16 cellular contexts compared by ENCODE assay signal in the genomic region with DNA sequence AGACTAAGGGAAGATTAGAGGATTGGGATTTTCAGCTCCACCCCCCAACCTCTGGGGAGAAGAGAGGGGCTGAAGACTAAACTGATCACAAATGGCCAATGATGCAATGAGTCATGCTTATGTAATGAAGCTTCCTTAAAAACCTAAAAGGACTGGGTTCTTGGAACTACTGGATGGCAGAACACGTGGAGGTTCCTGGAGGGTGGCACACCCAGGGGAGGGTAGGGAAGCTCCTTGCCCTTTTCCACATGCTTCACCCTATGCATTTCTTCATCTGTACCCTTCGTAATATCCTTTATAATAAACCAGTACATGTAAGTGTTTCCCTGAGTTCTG. TPM values are rescaled to one million over a fixed set of nuclear protein-coding genes. Genes with fewer than 3 reads are reported as not detected.
DNase-seq lines count a peak whose midpoint lies in the region; ATAC-seq and TF ChIP-seq lines count a peak whose summit lies in the region.
"Had no signal": no experiment of that assay in that cellular context is flagged by ENCODE, and none has a peak within 500 bp of the region (broad histone marks: within the 10 kb centered on the region; RNA-seq: fewer than 3 reads in every experiment).

No MANE protein-coding gene starts in this region.

- H2BK5ac ChIP-seq in neuronal stem cell (ENCODE audit: low read length) = no peak overlapping the region

- H4K91ac ChIP-seq in neuronal stem cell (ENCODE audit: low read depth, low read length, poor library complexity) = no peak overlapping the region

- ATAC-seq in HG02623 (IDR thresholded peaks at IDR 0.05; ENCODE audit: unreplicated experiment) = no peak
- no peak for ATAC-seq in activated CD8-positive, alpha-beta T cell treated with anti-CD3 and anti-CD28 coated beads, Interleukin-2, amount 10 ng/mL, durations not matched to agents 7 days and 5 days

- no CpG with 5 or more reads among the region's 2 CpGs for WGBS in neuronal stem cell (ENCODE audit: extremely low coverage in 2 of 2, insufficient read length in 2 of 2, insufficient replicate concordance in 1 of 2), 2 donors

- no peak overlapping the region for H3K14ac ChIP-seq in neuronal stem cell (ENCODE audit: low read length)

- H3K27ac Mint-ChIP-seq in activated CD8-positive, alpha-beta T cell treated with anti-CD3 and anti-CD28 coated beads, Interleukin-2, amount 10 ng/mL, durations not matched to agents 7 days and 5 days = no peak overlapping the region
- H3K27ac Mint-ChIP-seq: activated T-cell treated with anti-CD3 and anti-CD28 coated beads, Interleukin-2, amount 50 U/mL, for 24 hours had no signal

- H3K4me1 Mint-ChIP-seq in activated CD8-positive, alpha-beta T cell treated with anti-CD3 and anti-CD28 coated beads, Interleukin-2, amount 10 ng/mL, durations not matched to agents 7 days and 5 days (ENCODE audit: low read depth) = no peaks in the 10 kb centered on the region

- no peak overlapping the region for H2AFZ ChIP-seq in osteoblast (ENCODE audit: low read length)
- no peak overlapping the region for H2AFZ ChIP-seq in neuronal stem cell (ENCODE audit: low read length)

- no peak overlapping the region for H3K9ac ChIP-seq in neuronal stem cell (ENCODE audit: low read depth, low read length, poor library complexity)

- no peak overlapping the region for H2BK15ac ChIP-seq in neuronal stem cell (ENCODE audit: low read length)

- H3K4me3 ChIP-seq in coronary artery (no peak overlapping the region), osteoblast (ENCODE audit: insufficient read depth, low read length) (no peak overlapping the region), H7 (ENCODE audit: insufficient read depth, low read depth, low read length) (no peak overlapping the region), neuronal stem cell (ENCODE audit: low read length in 2 of 2) (no peak overlapping the region)
- H3K4me3 ChIP-seq: HAP-1, SJSA1 had no signal

- H3K36me3 Mint-ChIP-seq in activated CD8-positive, alpha-beta T cell treated with anti-CD3 and anti-CD28 coated beads, Interleukin-2, amount 10 ng/mL, durations not matched to agents 7 days and 5 days (ENCODE audit: low read depth) = no peaks in the 10 kb centered on the region

- CTCF ChIA-PET in activated CD8-positive, alpha-beta T cell treated with anti-CD3 and anti-CD28 coated beads, Interleukin-2, amount 10 ng/mL, durations not matched to agents 7 days and 5 days (lab: Charles Lee) = no interaction called here

- H2BK12ac ChIP-seq in neuronal stem cell (ENCODE audit: low read length) = no peak overlapping the region

- no peaks in the 10 kb centered on the region for H3K9me3 ChIP-seq in osteoblast (ENCODE audit: low read depth, low read length)
- H3K9me3 ChIP-seq in neuronal stem cell (replicated peaks in 1 of 2; ENCODE audit: control insufficient read depth in 2 of 2, insufficient read depth in 1 of 2, low read depth in 1 of 2, low read length in 2 of 2) = no peaks in the 10 kb centered on the region
- H3K9me3 ChIP-seq: HAP-1 had no signal

- DNase-seq in EH (ENCODE audit: low read depth) (peak; percentile 12), OCI-M1 (lab: John Stamatoyannopoulos, UW) (peak; percentile 71), coronary artery (ENCODE audit: low spot score) (no peak), osteoblast (ENCODE audit: insufficient read length, low spot score, missing footprints) (no peak), H7 (no peak), neuronal stem cell (ENCODE audit: low spot score) (no peak)
- DNase-seq in activated CD8-positive, alpha-beta T cell treated with anti-CD3 and anti-CD28 coated beads, Interleukin-2, amount 10 ng/mL, durations not matched to agents 7 days and 5 days = no peak
- DNase-seq: activated CD4-positive, alpha-beta T cell treated with anti-CD3 and anti-CD28 coated beads, Interleukin-2, amount 50 U/mL, for 1 hour; activated T-cell treated with anti-CD3 and anti-CD28 coated beads, Interleukin-2, amount 50 U/mL, for 24 hours; GF-D8; NCI-H1417; NCI-H345; nucleus accumbens had no signal

- peak overlapping the region; percentile 62 to 75 for H3K27ac ChIP-seq in coronary artery
- peak overlapping the region; percentile 58 for H3K27ac ChIP-seq in osteoblast (ENCODE audit: low read depth, low read length)
- H3K27ac ChIP-seq in neuronal stem cell (replicated peaks; ENCODE audit: low read length) = no peak overlapping the region

- H3K4me1 ChIP-seq in osteoblast (ENCODE audit: insufficient read depth, low read length) (peaks cover 25% of the 10 kb centered on the region), neuronal stem cell (ENCODE audit: control insufficient read depth in 2 of 2, insufficient read depth in 1 of 2, low read depth in 1 of 2, low read length in 2 of 2) (no peaks in the 10 kb centered on the region)
- H3K4me1 ChIP-seq: HAP-1 had no signal

- no peaks in the 10 kb centered on the region for H3K36me3 ChIP-seq in osteoblast (ENCODE audit: insufficient read depth, low read length)
- H3K36me3 ChIP-seq in H7 (replicated peaks; ENCODE audit: control insufficient read depth, insufficient read depth, low read length) = no peaks in the 10 kb centered on the region
- H3K36me3 ChIP-seq in neuronal stem cell (replicated peaks in 1 of 2; ENCODE audit: control insufficient read depth in 2 of 2, insufficient read depth in 2 of 2, low read length in 2 of 2) = no peaks in the 10 kb centered on the region
- H3K36me3 ChIP-seq: HAP-1 had no signal

- no peak overlapping the region for H4K8ac ChIP-seq in neuronal stem cell (ENCODE audit: low read depth, low read length)

- no peak overlapping the region for H3K23ac ChIP-seq in neuronal stem cell (ENCODE audit: low read depth, low read length, poor library complexity)

- no peaks in the 10 kb centered on the region for H4K20me1 ChIP-seq in osteoblast (ENCODE audit: insufficient read depth, low read length)

- peaks cover 49% of the 10 kb centered on the region for H3K79me2 ChIP-seq in osteoblast (ENCODE audit: insufficient read depth, low read length)

- no peaks in the 10 kb centered on the region for H3K79me1 ChIP-seq in neuronal stem cell (ENCODE audit: low read depth, low read length)

- H3K27me3 Mint-ChIP-seq in activated CD8-positive, alpha-beta T cell treated with anti-CD3 and anti-CD28 coated beads, Interleukin-2, amount 10 ng/mL, durations not matched to agents 7 days and 5 days (ENCODE audit: low read depth) = peaks cover 7% of the 10 kb centered on the region
- H3K27me3 Mint-ChIP-seq: activated T-cell treated with anti-CD3 and anti-CD28 coated beads, Interleukin-2, amount 50 U/mL, for 24 hours had no signal

- POLR2A ChIA-PET in activated CD8-positive, alpha-beta T cell treated with anti-CD3 and anti-CD28 coated beads, Interleukin-2, amount 10 ng/mL, durations not matched to agents 7 days and 5 days (lab: Charles Lee) = no interaction called here

- H3K18ac ChIP-seq in neuronal stem cell (ENCODE audit: low read length) = no peak overlapping the region

- H3K4me2 ChIP-seq in osteoblast (ENCODE audit: insufficient read depth, low read length) = no peak overlapping the region
- H3K4me2 ChIP-seq in neuronal stem cell (ENCODE audit: insufficient read depth, low read length, poor library complexity, severe bottlenecking) = no peak overlapping the region

- no peaks in the 10 kb centered on the region for H3K9me3 Mint-ChIP-seq in activated CD8-positive, alpha-beta T cell treated with anti-CD3 and anti-CD28 coated beads, Interleukin-2, amount 10 ng/mL, durations not matched to agents 7 days and 5 days (ENCODE audit: insufficient read depth)
- H3K9me3 Mint-ChIP-seq: activated T-cell treated with anti-CD3 and anti-CD28 coated beads, Interleukin-2, amount 50 U/mL, for 24 hours had no signal

- H3K4me3 Mint-ChIP-seq in activated CD8-positive, alpha-beta T cell treated with anti-CD3 and anti-CD28 coated beads, Interleukin-2, amount 10 ng/mL, durations not matched to agents 7 days and 5 days = no peak overlapping the region
- H3K4me3 Mint-ChIP-seq: activated T-cell treated with anti-CD3 and anti-CD28 coated beads, Interleukin-2, amount 50 U/mL, for 24 hours had no signal

- no peak overlapping the region for H2AK5ac ChIP-seq in neuronal stem cell (ENCODE audit: low read depth, low read length)

- no peak overlapping the region for H2BK120ac ChIP-seq in neuronal stem cell (ENCODE audit: low read depth, low read length)

- no peak overlapping the region for H3K4ac ChIP-seq in neuronal stem cell (ENCODE audit: low read length)

- no peaks in the 10 kb centered on the region for H3K27me3 ChIP-seq in osteoblast (ENCODE audit: insufficient read depth, low read length)
- H3K27me3 ChIP-seq in H7 (ENCODE audit: control insufficient read depth, insufficient read depth, low read length) = no peaks in the 10 kb centered on the region
- no peaks in the 10 kb centered on the region for H3K27me3 ChIP-seq in neuronal stem cell (ENCODE audit: control insufficient read depth in 3 of 3, insufficient read depth in 3 of 3, low read depth in 1 of 3, low read length in 3 of 3)
- H3K27me3 ChIP-seq: SJSA1 had no signal

- TF ChIP-seq CTCF in coronary artery (IDR thresholded peaks at IDR 0.05) (no peak), osteoblast (IDR thresholded peaks at IDR 0.05; ENCODE audit: extremely low read depth, low read depth, low read length) (no peak)

RNA-seq across cellular contexts. Expression of gene ARHGEF28, which starts 48.6 kb away (rescaled TPM):
- total RNA-seq in osteoblast = 56.9 and 64.4 TPM in 2 replicates
- total RNA-seq in H7 (2014; rRNA removed; shearing (Covaris generic)) = 0.41 and 0.42 TPM in 2 replicates
- total RNA-seq in activated CD8-positive, alpha-beta T cell treated with anti-CD3 and anti-CD28 coated beads, Interleukin-2, amount 10 ng/mL, durations not matched to agents 7 days and 5 days = not detected
- polyA plus RNA-seq in neuronal stem cell (2013, experiment 1 of 2) = 0.26 TPM
- 0.22 TPM for polyA plus RNA-seq in neuronal stem cell (2013, experiment 2 of 2)

Comparison
In these comparisons a context has a peak if more than half of its experiments do, and no peak if none do; other contexts are left out.
1. DNase-seq: peak in EH (single experiment) and OCI-M1 (single experiment); none in coronary artery (single experiment), osteoblast (single experiment), H7 (single experiment), activated CD8-positive, alpha-beta T cell treated with anti-CD3 and anti-CD28 coated beads, Interleukin-2, amount 10 ng/mL, durations not matched to agents 7 days and 5 days (single experiment) and neuronal stem cell (single experiment).
2. RNA of gene ARHGEF28, which starts 48.6 kb away (total RNA-seq): 56.9 to 64.4 TPM in osteoblast; 0.41 to 0.42 TPM in H7 and not detected in activated CD8-positive, alpha-beta T cell treated with anti-CD3 and anti-CD28 coated beads, Interleukin-2, amount 10 ng/mL, durations not matched to agents 7 days and 5 days; every median in the first group is over 10 times any median in the second.